8 cellular contexts compared by ENCODE assay signal in genomic region chr22:41976961-41977566, GRCh38. TPM values are rescaled to one million over a fixed set of nuclear protein-coding genes. Genes with fewer than 3 reads are reported as not detected.
DNase-seq lines count a peak whose midpoint lies in the region; ATAC-seq and TF ChIP-seq lines count a peak whose summit lies in the region.

No MANE protein-coding gene starts in this region.

- H4K20me1 ChIP-seq in PC-9 (ENCODE audit: insufficient read depth): no peaks in the 10 kb centered on the region

- CTCF ChIA-PET in activated CD4-positive, alpha-beta T cell treated with anti-CD3 and anti-CD28 coated beads for 36 hours (lab: Charles Lee): no interaction called here
- CTCF ChIA-PET in activated CD4-positive, alpha-beta T cell treated with anti-CD3 and anti-CD28 coated beads, Interleukin-2, amount 10 ng/mL, durations not matched to agents 7 days and 5 days (lab: Charles Lee): no interaction called here
- CTCF ChIA-PET in PC-9 (lab: Charles Lee): no interaction called here

- intact Hi-C loops in activated CD4-positive, alpha-beta T cell treated with anti-CD3 and anti-CD28 coated beads for 36 hours (cut with DNase I, micrococcal nuclease): loop anchor here in 1 of 2 experiments (1.0 kb wide), 1 partner anchor 93 kb away; the partner anchor contains the start of gene NAGA
- intact Hi-C loops in PC-9 (cut with micrococcal nuclease; ENCODE audit: unreplicated experiment): no loop called here

- no peak overlapping the region for H3K27ac ChIP-seq in PC-9

- no peak for TF ChIP-seq CTCF in PC-9 (conservative IDR thresholded peaks at IDR 0.05)
- TF ChIP-seq CTCF in foreskin fibroblast (IDR thresholded peaks at IDR 0.05; ENCODE audit: low read depth, low read length): no peak

- no peak overlapping the region for H3K27ac Mint-ChIP-seq in activated CD4-positive, alpha-beta T cell treated with anti-CD3 and anti-CD28 coated beads for 36 hours
- H3K27ac Mint-ChIP-seq in activated CD4-positive, alpha-beta T cell treated with anti-CD3 and anti-CD28 coated beads, Interleukin-2, amount 10 ng/mL, durations not matched to agents 7 days and 5 days: no peak overlapping the region
- H3K27ac Mint-ChIP-seq in stimulated activated naive B cell treated with anti-CD40 and anti-IgM and Interleukin-4, amounts not matched to agents 10 μg/mL and 1 μg/mL and 100 μg/mL, for 72 hours: no peak overlapping the region

- peaks cover 21% of the 10 kb centered on the region; the same call in 1 of the 2 replicates for H3F3A ChIP-seq in PC-9 (ENCODE audit: insufficient read depth, low read depth)

- no peaks in the 10 kb centered on the region for H3K9me3 ChIP-seq in PC-9 (ENCODE audit: insufficient read depth, low read depth)

- H3K4me2 ChIP-seq in PC-9: peak overlapping the region; percentile 57; the same call in 1 of the 2 replicates

- H3K4me1 ChIP-seq in PC-9 (replicated peaks; ENCODE audit: insufficient read depth): no peaks in the 10 kb centered on the region

- H3K36me3 Mint-ChIP-seq in activated CD4-positive, alpha-beta T cell treated with anti-CD3 and anti-CD28 coated beads for 36 hours (ENCODE audit: low read depth): no peaks in the 10 kb centered on the region
- no peaks in the 10 kb centered on the region for H3K36me3 Mint-ChIP-seq in activated CD4-positive, alpha-beta T cell treated with anti-CD3 and anti-CD28 coated beads, Interleukin-2, amount 10 ng/mL, durations not matched to agents 7 days and 5 days (ENCODE audit: low read depth)
- H3K36me3 Mint-ChIP-seq in stimulated activated naive B cell treated with anti-CD40 and anti-IgM and Interleukin-4, amounts not matched to agents 10 μg/mL and 1 μg/mL and 100 μg/mL, for 72 hours: peaks cover 0 to 1% of the 10 kb centered on the region in 2 donors

- H3K9me3 Mint-ChIP-seq in activated CD4-positive, alpha-beta T cell treated with anti-CD3 and anti-CD28 coated beads for 36 hours (ENCODE audit: low read depth): no peaks in the 10 kb centered on the region
- no peaks in the 10 kb centered on the region for H3K9me3 Mint-ChIP-seq in activated CD4-positive, alpha-beta T cell treated with anti-CD3 and anti-CD28 coated beads, Interleukin-2, amount 10 ng/mL, durations not matched to agents 7 days and 5 days
- no peaks in the 10 kb centered on the region for H3K9me3 Mint-ChIP-seq in stimulated activated naive B cell treated with anti-CD40 and anti-IgM and Interleukin-4, amounts not matched to agents 10 μg/mL and 1 μg/mL and 100 μg/mL, for 72 hours

- H3K4me3 Mint-ChIP-seq in activated CD4-positive, alpha-beta T cell treated with anti-CD3 and anti-CD28 coated beads for 36 hours: no peak overlapping the region
- no peak overlapping the region for H3K4me3 Mint-ChIP-seq in activated CD4-positive, alpha-beta T cell treated with anti-CD3 and anti-CD28 coated beads, Interleukin-2, amount 10 ng/mL, durations not matched to agents 7 days and 5 days
- peak overlapping the region; percentile 43 to 61 for H3K4me3 Mint-ChIP-seq in stimulated activated naive B cell treated with anti-CD40 and anti-IgM and Interleukin-4, amounts not matched to agents 10 μg/mL and 1 μg/mL and 100 μg/mL, for 72 hours

- ATAC-seq in activated CD4-positive, alpha-beta T cell treated with anti-CD3 and anti-CD28 coated beads for 36 hours: peak; percentile 23
- ATAC-seq in stimulated activated naive B cell treated with anti-CD40 and anti-IgM and Interleukin-4, amounts not matched to agents 10 μg/mL and 1 μg/mL and 100 μg/mL, for 72 hours (replicated peaks): peak; percentile 35 to 48
- ATAC-seq in GM21390 (IDR thresholded peaks at IDR 0.05; ENCODE audit: unreplicated experiment): no peak
- ATAC-seq in esophagus mucosa: no peak
- no peak for ATAC-seq in HG03521 (IDR thresholded peaks at IDR 0.05; ENCODE audit: unreplicated experiment)

- peaks cover 52% of the 10 kb centered on the region for H3K27me3 ChIP-seq in PC-9 (ENCODE audit: insufficient read depth, low read depth)

- no peaks in the 10 kb centered on the region for H3K36me3 ChIP-seq in PC-9 (ENCODE audit: low read depth)

- peaks cover 11% of the 10 kb centered on the region for H3K4me1 Mint-ChIP-seq in activated CD4-positive, alpha-beta T cell treated with anti-CD3 and anti-CD28 coated beads for 36 hours
- peaks cover 11% of the 10 kb centered on the region for H3K4me1 Mint-ChIP-seq in activated CD4-positive, alpha-beta T cell treated with anti-CD3 and anti-CD28 coated beads, Interleukin-2, amount 10 ng/mL, durations not matched to agents 7 days and 5 days
- peaks cover 19 to 28% of the 10 kb centered on the region in 2 donors for H3K4me1 Mint-ChIP-seq in stimulated activated naive B cell treated with anti-CD40 and anti-IgM and Interleukin-4, amounts not matched to agents 10 μg/mL and 1 μg/mL and 100 μg/mL, for 72 hours

- peak; percentile 37 for DNase-seq in activated CD4-positive, alpha-beta T cell treated with anti-CD3 and anti-CD28 coated beads for 36 hours
- DNase-seq in activated CD4-positive, alpha-beta T cell treated with anti-CD3 and anti-CD28 coated beads, Interleukin-2, amount 10 ng/mL, durations not matched to agents 7 days and 5 days: no peak
- DNase-seq in PC-9 (no peak), foreskin fibroblast (peak in 1 of 2 donors; percentile 25)
- DNase-seq in stimulated activated naive B cell treated with anti-CD40 and anti-IgM and Interleukin-4, amounts not matched to agents 10 μg/mL and 1 μg/mL and 100 μg/mL, for 72 hours: no peak

- no TSS peak for BruUV-seq in PC-9 (replicated peaks; lab: Mats Ljungman, UMichigan)

- POLR2A ChIA-PET in activated CD4-positive, alpha-beta T cell treated with anti-CD3 and anti-CD28 coated beads for 36 hours (lab: Charles Lee): no interaction called here
- POLR2A ChIA-PET in activated CD4-positive, alpha-beta T cell treated with anti-CD3 and anti-CD28 coated beads, Interleukin-2, amount 10 ng/mL, durations not matched to agents 7 days and 5 days (lab: Charles Lee): no interaction called here
- POLR2A ChIA-PET in PC-9 (lab: Charles Lee; ENCODE audit: unreplicated experiment): no interaction called here

- H3K27me3 Mint-ChIP-seq in activated CD4-positive, alpha-beta T cell treated with anti-CD3 and anti-CD28 coated beads for 36 hours: peaks cover 39% of the 10 kb centered on the region
- peaks cover 50% of the 10 kb centered on the region for H3K27me3 Mint-ChIP-seq in activated CD4-positive, alpha-beta T cell treated with anti-CD3 and anti-CD28 coated beads, Interleukin-2, amount 10 ng/mL, durations not matched to agents 7 days and 5 days
- H3K27me3 Mint-ChIP-seq in stimulated activated naive B cell treated with anti-CD40 and anti-IgM and Interleukin-4, amounts not matched to agents 10 μg/mL and 1 μg/mL and 100 μg/mL, for 72 hours: peaks cover 38 to 65% of the 10 kb centered on the region in 2 donors

- no peak overlapping the region for H2AFZ ChIP-seq in PC-9

- no peaks in the 10 kb centered on the region for H3K79me2 ChIP-seq in PC-9 (ENCODE audit: low read depth)

- H3K9me2 ChIP-seq in PC-9 (ENCODE audit: insufficient read depth): no peaks in the 10 kb centered on the region

- H3K4me3 ChIP-seq in PC-9: no peak overlapping the region
- peak overlapping the region; percentile 22 to 37 for H3K4me3 ChIP-seq in foreskin fibroblast (ENCODE audit: low read depth in 1 of 2, low read length in 2 of 2)

RNA-seq across cellular contexts. Expression of gene SEPTIN3, which starts 7.8 kb away (rescaled TPM):
- total RNA-seq in activated CD4-positive, alpha-beta T cell treated with anti-CD3 and anti-CD28 coated beads for 36 hours: 1 to 10 TPM; 1.8 to 2.2 TPM
- total RNA-seq in activated CD4-positive, alpha-beta T cell treated with anti-CD3 and anti-CD28 coated beads, Interleukin-2, amount 10 ng/mL, durations not matched to agents 7 days and 5 days: 1 to 10 TPM; 1.4 to 1.6 TPM
- total RNA-seq in PC-9 (2021) (1.2 and 1.5 TPM in 2 replicates), esophagus mucosa (0.24 TPM)

RNA-seq across cellular contexts. Expression of gene WBP2NL, which starts 21.5 kb away (rescaled TPM):
- under 1 TPM; 0.30 to 0.54 TPM for total RNA-seq in activated CD4-positive, alpha-beta T cell treated with anti-CD3 and anti-CD28 coated beads for 36 hours
- total RNA-seq in activated CD4-positive, alpha-beta T cell treated with anti-CD3 and anti-CD28 coated beads, Interleukin-2, amount 10 ng/mL, durations not matched to agents 7 days and 5 days: 1 to 10 TPM; 1.5 to 1.6 TPM
- total RNA-seq in PC-9 (2021) (7.1 and 12.2 TPM in 2 replicates), esophagus mucosa (0.60 TPM)

RNA-seq across cellular contexts. Expression of gene CENPM, which starts 30.1 kb away (rescaled TPM):
- total RNA-seq in activated CD4-positive, alpha-beta T cell treated with anti-CD3 and anti-CD28 coated beads for 36 hours: 10 to 100 TPM; 65.2 to 82.1 TPM
- total RNA-seq in activated CD4-positive, alpha-beta T cell treated with anti-CD3 and anti-CD28 coated beads, Interleukin-2, amount 10 ng/mL, durations not matched to agents 7 days and 5 days: 10 to 100 TPM; 76.6 to 92.0 TPM
- total RNA-seq in PC-9 (2021): 42.0 and 53.8 TPM in 2 replicates
- total RNA-seq in esophagus mucosa: 10.6 TPM

RNA-seq across cellular contexts. Expression of gene TNFRSF13C, which starts 50.5 kb away (rescaled TPM):
- 1 to 10 TPM; 2.2 to 3.0 TPM for total RNA-seq in activated CD4-positive, alpha-beta T cell treated with anti-CD3 and anti-CD28 coated beads for 36 hours
- total RNA-seq in activated CD4-positive, alpha-beta T cell treated with anti-CD3 and anti-CD28 coated beads, Interleukin-2, amount 10 ng/mL, durations not matched to agents 7 days and 5 days: 1 to 10 TPM; 1.3 to 1.7 TPM
- total RNA-seq in PC-9 (2021) (2.7 and 4.0 TPM in 2 replicates), esophagus mucosa (1.00 TPM)

Comparison
In these comparisons a context has a peak if more than half of its experiments do, and no peak if none do; other contexts are left out.
1. ATAC-seq: peak in activated CD4-positive, alpha-beta T cell treated with anti-CD3 and anti-CD28 coated beads for 36 hours (single experiment) and stimulated activated naive B cell treated with anti-CD40 and anti-IgM and Interleukin-4, amounts not matched to agents 10 μg/mL and 1 μg/mL and 100 μg/mL, for 72 hours (2 of 2); none in GM21390 (single experiment), esophagus mucosa (single experiment) and HG03521 (single experiment).
2. H3K4me3 Mint-ChIP-seq: peak in stimulated activated naive B cell treated with anti-CD40 and anti-IgM and Interleukin-4, amounts not matched to agents 10 μg/mL and 1 μg/mL and 100 μg/mL, for 72 hours (2 of 2); none in activated CD4-positive, alpha-beta T cell treated with anti-CD3 and anti-CD28 coated beads for 36 hours (single experiment) and activated CD4-positive, alpha-beta T cell treated with anti-CD3 and anti-CD28 coated beads, Interleukin-2, amount 10 ng/mL, durations not matched to agents 7 days and 5 days (single experiment).